1 cellular context compared by ENCODE assay signal in genomic region chr5:157651011-157651611, GRCh38.
TF ChIP-seq lines count a peak whose summit lies in the region.

No MANE protein-coding gene starts in this region.

TF ChIP-seq in HepG2, 621 proteins besides CTCF, POLR2A, EP300 and RAD21:
- TF ChIP-seq ZNF143 (CRISPR knock-in tag; IDR thresholded peaks at IDR 0.05) (no peak), ZXDC (CRISPR knock-in tag; IDR thresholded peaks at IDR 0.05) (no peak), NBN (conservative IDR thresholded peaks at IDR 0.05) (no peak), ZBTB20 (CRISPR knock-in tag; IDR thresholded peaks at IDR 0.05; ENCODE audit: borderline replicate concordance, low read depth) (no peak), ZNF329 (CRISPR knock-in tag; IDR thresholded peaks at IDR 0.05; ENCODE audit: low read depth) (no peak), ARNT2 (CRISPR knock-in tag; IDR thresholded peaks at IDR 0.05; ENCODE audit: low read depth) (no peak), ZNF230 (CRISPR knock-in tag; IDR thresholded peaks at IDR 0.05) (no peak), KMT2A (CRISPR knock-in tag; IDR thresholded peaks at IDR 0.05) (no peak), ZNF296 (CRISPR knock-in tag; conservative IDR thresholded peaks at IDR 0.05) (no peak), MTERF4 (CRISPR knock-in tag; IDR thresholded peaks at IDR 0.05) (no peak), MEIS2 (CRISPR knock-in tag; IDR thresholded peaks at IDR 0.05) (no peak), NR3C1 (CRISPR knock-in tag; IDR thresholded peaks at IDR 0.05) (no peak), CBX1 (IDR thresholded peaks at IDR 0.05; ENCODE audit: low read depth) (no peak)
